1 cellular context compared by ENCODE assay signal in genomic region chr6:52995913-52996685, GRCh38.
A peak's percentile ranks its signal among the peaks of the same experiment; 100 is the strongest.
TF ChIP-seq lines count a peak whose summit lies in the region.

No MANE protein-coding gene starts in this region.

TF ChIP-seq in HepG2, 621 proteins besides CTCF, POLR2A, EP300 and RAD21 (continued from another document and continues in another):
- TF ChIP-seq, protein P1, sequence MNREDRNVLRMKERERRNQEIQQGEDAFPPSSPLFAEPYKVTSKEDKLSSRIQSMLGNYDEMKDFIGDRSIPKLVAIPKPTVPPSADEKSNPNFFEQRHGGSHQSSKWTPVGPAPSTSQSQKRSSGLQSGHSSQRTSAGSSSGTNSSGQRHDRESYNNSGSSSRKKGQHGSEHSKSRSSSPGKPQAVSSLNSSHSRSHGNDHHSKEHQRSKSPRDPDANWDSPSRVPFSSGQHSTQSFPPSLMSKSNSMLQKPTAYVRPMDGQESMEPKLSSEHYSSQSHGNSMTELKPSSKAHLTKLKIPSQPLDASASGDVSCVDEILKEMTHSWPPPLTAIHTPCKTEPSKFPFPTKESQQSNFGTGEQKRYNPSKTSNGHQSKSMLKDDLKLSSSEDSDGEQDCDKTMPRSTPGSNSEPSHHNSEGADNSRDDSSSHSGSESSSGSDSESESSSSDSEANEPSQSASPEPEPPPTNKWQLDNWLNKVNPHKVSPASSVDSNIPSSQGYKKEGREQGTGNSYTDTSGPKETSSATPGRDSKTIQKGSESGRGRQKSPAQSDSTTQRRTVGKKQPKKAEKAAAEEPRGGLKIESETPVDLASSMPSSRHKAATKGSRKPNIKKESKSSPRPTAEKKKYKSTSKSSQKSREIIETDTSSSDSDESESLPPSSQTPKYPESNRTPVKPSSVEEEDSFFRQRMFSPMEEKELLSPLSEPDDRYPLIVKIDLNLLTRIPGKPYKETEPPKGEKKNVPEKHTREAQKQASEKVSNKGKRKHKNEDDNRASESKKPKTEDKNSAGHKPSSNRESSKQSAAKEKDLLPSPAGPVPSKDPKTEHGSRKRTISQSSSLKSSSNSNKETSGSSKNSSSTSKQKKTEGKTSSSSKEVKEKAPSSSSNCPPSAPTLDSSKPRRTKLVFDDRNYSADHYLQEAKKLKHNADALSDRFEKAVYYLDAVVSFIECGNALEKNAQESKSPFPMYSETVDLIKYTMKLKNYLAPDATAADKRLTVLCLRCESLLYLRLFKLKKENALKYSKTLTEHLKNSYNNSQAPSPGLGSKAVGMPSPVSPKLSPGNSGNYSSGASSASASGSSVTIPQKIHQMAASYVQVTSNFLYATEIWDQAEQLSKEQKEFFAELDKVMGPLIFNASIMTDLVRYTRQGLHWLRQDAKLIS (CRISPR knock-in tag; IDR thresholded peaks at IDR 0.05) = no peak; the same call in 1 of the 2 replicates
- 0 out of 2 replicates have a peak, but pooled peaks have one; percentile 47 for TF ChIP-seq REL (CRISPR knock-in tag; conservative IDR thresholded peaks at IDR 0.05)
- no peak for TF ChIP-seq ZNF724P (CRISPR knock-in tag; IDR thresholded peaks at IDR 0.05; ENCODE audit: borderline replicate concordance)
- no peak for TF ChIP-seq GLI4 (CRISPR knock-in tag; IDR thresholded peaks at IDR 0.05; ENCODE audit: borderline replicate concordance)
- TF ChIP-seq TP53 (CRISPR knock-in tag; conservative IDR thresholded peaks at IDR 0.05) = peak; percentile 37; the same call in 1 of the 2 replicates
- TF ChIP-seq GPN1 (CRISPR knock-in tag; IDR thresholded peaks at IDR 0.05; ENCODE audit: borderline replicate concordance) = no peak
- TF ChIP-seq ZNF512B (CRISPR knock-in tag; IDR thresholded peaks at IDR 0.05; ENCODE audit: borderline replicate concordance) = no peak
- TF ChIP-seq ZNF552 (CRISPR knock-in tag; IDR thresholded peaks at IDR 0.05; ENCODE audit: borderline replicate concordance) = no peak; the same call in 1 of the 2 replicates
- TF ChIP-seq FOXP1 (IDR thresholded peaks at IDR 0.05) = no peak
- no peak for TF ChIP-seq FOXP1 (CRISPR knock-in tag; IDR thresholded peaks at IDR 0.05)
- peak; percentile 84 for TF ChIP-seq ZMYM3 (CRISPR knock-in tag; IDR thresholded peaks at IDR 0.05)
- 0 out of 2 replicates have a peak, but pooled peaks have one; percentile 3 for TF ChIP-seq CENPT (CRISPR knock-in tag; IDR thresholded peaks at IDR 0.05; ENCODE audit: low read depth)
- TF ChIP-seq, protein P2, sequence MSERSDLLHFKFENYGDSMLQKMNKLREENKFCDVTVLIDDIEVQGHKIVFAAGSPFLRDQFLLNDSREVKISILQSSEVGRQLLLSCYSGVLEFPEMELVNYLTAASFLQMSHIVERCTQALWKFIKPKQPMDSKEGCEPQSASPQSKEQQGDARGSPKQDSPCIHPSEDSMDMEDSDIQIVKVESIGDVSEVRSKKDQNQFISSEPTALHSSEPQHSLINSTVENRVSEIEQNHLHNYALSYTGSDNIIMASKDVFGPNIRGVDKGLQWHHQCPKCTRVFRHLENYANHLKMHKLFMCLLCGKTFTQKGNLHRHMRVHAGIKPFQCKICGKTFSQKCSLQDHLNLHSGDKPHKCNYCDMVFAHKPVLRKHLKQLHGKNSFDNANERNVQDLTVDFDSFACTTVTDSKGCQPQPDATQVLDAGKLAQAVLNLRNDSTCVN (CRISPR knock-in tag; IDR thresholded peaks at IDR 0.05; ENCODE audit: borderline replicate concordance) = no peak
- TF ChIP-seq KLF15 (CRISPR knock-in tag; IDR thresholded peaks at IDR 0.05; ENCODE audit: borderline replicate concordance) = 0 out of 2 replicates have a peak, but pooled peaks have one; percentile 6
- TF ChIP-seq ZBTB7A (CRISPR knock-in tag; IDR thresholded peaks at IDR 0.05) = 0 out of 2 replicates have a peak, but pooled peaks have one; percentile 34
- no peak for TF ChIP-seq MXD4 (CRISPR knock-in tag; IDR thresholded peaks at IDR 0.05)
- TF ChIP-seq ZFP36L1 (CRISPR knock-in tag; IDR thresholded peaks at IDR 0.05) = no peak
- TF ChIP-seq LCORL (IDR thresholded peaks at IDR 0.05) = peak; percentile 20; the same call in 1 of the 2 replicates
- TF ChIP-seq LCORL (CRISPR knock-in tag; IDR thresholded peaks at IDR 0.05) = no peak
- no peak for TF ChIP-seq NR2C2 (CRISPR knock-in tag; IDR thresholded peaks at IDR 0.05; ENCODE audit: borderline replicate concordance)
- 0 out of 2 replicates have a peak, but pooled peaks have one; percentile 3 for TF ChIP-seq TBX2 (CRISPR knock-in tag; IDR thresholded peaks at IDR 0.05; ENCODE audit: borderline replicate concordance)
- no peak for TF ChIP-seq ZNF556 (CRISPR knock-in tag; IDR thresholded peaks at IDR 0.05; ENCODE audit: borderline replicate concordance)
- no peak for TF ChIP-seq ZNF136 (CRISPR knock-in tag; IDR thresholded peaks at IDR 0.05; ENCODE audit: low read depth)
- no peak for TF ChIP-seq THYN1 (CRISPR knock-in tag; IDR thresholded peaks at IDR 0.05; ENCODE audit: borderline replicate concordance, low read depth)
- no peak for TF ChIP-seq ZNF780A (CRISPR knock-in tag; IDR thresholded peaks at IDR 0.05)
- no peak for TF ChIP-seq ZNF781 (CRISPR knock-in tag; IDR thresholded peaks at IDR 0.05; ENCODE audit: borderline replicate concordance, not compliant biosample characterization)
- TF ChIP-seq DNMT1 (CRISPR knock-in tag; IDR thresholded peaks at IDR 0.05) = no peak
- no peak for TF ChIP-seq STAG1 (CRISPR knock-in tag; IDR thresholded peaks at IDR 0.05)
- TF ChIP-seq CC2D1A (CRISPR knock-in tag; IDR thresholded peaks at IDR 0.05) = no peak
- peak; percentile 5; the same call in 1 of the 2 replicates for TF ChIP-seq PRMT3 (CRISPR knock-in tag; IDR thresholded peaks at IDR 0.05; ENCODE audit: borderline replicate concordance, low read depth)
- TF ChIP-seq ZFP36 (IDR thresholded peaks at IDR 0.05; ENCODE audit: borderline replicate concordance, low read depth, low read length, partially characterized antibody) = no peak
- no peak for TF ChIP-seq MAFF (IDR thresholded peaks at IDR 0.05; ENCODE audit: low read depth, low read length)
- no peak for TF ChIP-seq ZSCAN31 (CRISPR knock-in tag; IDR thresholded peaks at IDR 0.05; ENCODE audit: low read depth)
- TF ChIP-seq, protein P3, sequence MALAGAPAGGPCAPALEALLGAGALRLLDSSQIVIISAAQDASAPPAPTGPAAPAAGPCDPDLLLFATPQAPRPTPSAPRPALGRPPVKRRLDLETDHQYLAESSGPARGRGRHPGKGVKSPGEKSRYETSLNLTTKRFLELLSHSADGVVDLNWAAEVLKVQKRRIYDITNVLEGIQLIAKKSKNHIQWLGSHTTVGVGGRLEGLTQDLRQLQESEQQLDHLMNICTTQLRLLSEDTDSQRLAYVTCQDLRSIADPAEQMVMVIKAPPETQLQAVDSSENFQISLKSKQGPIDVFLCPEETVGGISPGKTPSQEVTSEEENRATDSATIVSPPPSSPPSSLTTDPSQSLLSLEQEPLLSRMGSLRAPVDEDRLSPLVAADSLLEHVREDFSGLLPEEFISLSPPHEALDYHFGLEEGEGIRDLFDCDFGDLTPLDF (CRISPR knock-in tag; IDR thresholded peaks at IDR 0.05) = 0 out of 2 replicates have a peak, but pooled peaks have one; percentile 7
- no peak for TF ChIP-seq MAFG (CRISPR knock-in tag; IDR thresholded peaks at IDR 0.05)
- peak in 1 of 2 experiments; percentile 15; a peak in 1 of 4 replicates for TF ChIP-seq ATF4 (CRISPR knock-in tag; IDR thresholded peaks at IDR 0.05)
- TF ChIP-seq CEBPG (CRISPR knock-in tag; IDR thresholded peaks at IDR 0.05) = no peak
- TF ChIP-seq MED1 (CRISPR knock-in tag; IDR thresholded peaks at IDR 0.05) = no peak
- TF ChIP-seq MZF1 (CRISPR knock-in tag; IDR thresholded peaks at IDR 0.05; ENCODE audit: borderline replicate concordance) = no peak
- peak; percentile 15; the same call in 1 of the 2 replicates for TF ChIP-seq ZNF878 (CRISPR knock-in tag; IDR thresholded peaks at IDR 0.05)
- no peak for TF ChIP-seq ZNF772 (CRISPR knock-in tag; IDR thresholded peaks at IDR 0.05)
- TF ChIP-seq ARNT2 (CRISPR knock-in tag; IDR thresholded peaks at IDR 0.05; ENCODE audit: low read depth) = no peak
- TF ChIP-seq, protein P4, sequence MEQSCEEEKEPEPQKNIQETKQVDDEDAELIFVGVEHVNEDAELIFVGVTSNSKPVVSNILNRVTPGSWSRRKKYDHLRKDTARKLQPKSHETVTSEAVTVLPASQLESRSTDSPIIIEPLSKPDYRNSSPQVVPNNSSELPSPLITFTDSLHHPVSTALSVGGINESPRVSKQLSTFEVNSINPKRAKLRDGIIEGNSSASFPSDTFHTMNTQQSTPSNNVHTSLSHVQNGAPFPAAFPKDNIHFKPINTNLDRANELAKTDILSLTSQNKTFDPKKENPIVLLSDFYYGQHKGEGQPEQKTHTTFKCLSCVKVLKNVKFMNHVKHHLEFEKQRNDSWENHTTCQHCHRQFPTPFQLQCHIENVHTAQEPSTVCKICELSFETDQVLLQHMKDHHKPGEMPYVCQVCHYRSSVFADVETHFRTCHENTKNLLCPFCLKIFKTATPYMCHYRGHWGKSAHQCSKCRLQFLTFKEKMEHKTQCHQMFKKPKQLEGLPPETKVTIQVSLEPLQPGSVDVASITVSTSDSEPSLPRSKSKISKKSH (CRISPR knock-in tag; IDR thresholded peaks at IDR 0.05; ENCODE audit: borderline replicate concordance) = no peak
- no peak for TF ChIP-seq ESRRA (CRISPR knock-in tag; IDR thresholded peaks at IDR 0.05; ENCODE audit: low read depth)
- TF ChIP-seq SSRP1 (CRISPR knock-in tag; IDR thresholded peaks at IDR 0.05) = peak; percentile 100; the same call in 1 of the 2 replicates
- no peak for TF ChIP-seq ZNF318 (CRISPR knock-in tag; IDR thresholded peaks at IDR 0.05)
- TF ChIP-seq RXRA (CRISPR knock-in tag; IDR thresholded peaks at IDR 0.05) = 0 out of 2 replicates have a peak, but pooled peaks have one; percentile 4
